Comparison of ENCODE assay signal across 8 cellular contexts in the genomic region with DNA sequence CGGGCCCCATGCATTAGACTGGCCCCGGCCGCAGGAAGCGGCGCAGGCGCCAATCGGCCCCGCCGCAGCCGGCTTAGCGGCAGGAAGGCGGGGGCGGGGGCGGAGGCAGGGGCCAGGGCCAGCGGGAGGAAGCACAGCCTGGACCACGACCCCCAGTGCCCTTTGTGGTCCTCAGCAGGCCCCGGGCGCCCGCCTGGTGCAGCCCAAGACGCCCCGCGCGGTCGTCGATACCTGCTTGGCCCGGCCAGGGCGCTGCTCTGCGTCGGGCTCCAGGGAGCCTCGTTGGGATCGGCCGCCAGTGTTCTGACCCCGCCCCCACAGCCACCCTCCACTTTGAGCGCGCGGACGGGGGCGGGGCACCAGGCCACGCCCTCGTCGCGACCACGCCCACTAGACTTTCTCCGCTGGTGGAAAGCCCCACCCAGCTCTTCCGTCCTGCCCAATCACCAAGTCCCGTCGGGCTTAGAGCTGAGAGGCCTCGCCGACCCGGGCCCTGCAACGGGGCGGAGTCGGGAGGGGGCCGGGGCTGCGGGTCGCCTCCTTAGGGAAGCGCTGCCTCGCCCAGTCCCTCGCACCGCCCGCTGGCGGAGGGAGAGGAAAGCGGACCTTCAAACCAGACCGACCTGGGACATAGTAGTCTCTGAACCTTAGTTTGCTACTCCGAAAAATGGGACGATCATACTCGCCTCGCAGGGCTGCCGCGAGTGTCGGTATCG. TPM values are rescaled to one million over a fixed set of nuclear protein-coding genes. Genes with fewer than 3 reads are reported as not detected.
DNase-seq lines count a peak whose midpoint lies in the region; ATAC-seq lines count a peak whose summit lies in the region.

A gene with protein sequence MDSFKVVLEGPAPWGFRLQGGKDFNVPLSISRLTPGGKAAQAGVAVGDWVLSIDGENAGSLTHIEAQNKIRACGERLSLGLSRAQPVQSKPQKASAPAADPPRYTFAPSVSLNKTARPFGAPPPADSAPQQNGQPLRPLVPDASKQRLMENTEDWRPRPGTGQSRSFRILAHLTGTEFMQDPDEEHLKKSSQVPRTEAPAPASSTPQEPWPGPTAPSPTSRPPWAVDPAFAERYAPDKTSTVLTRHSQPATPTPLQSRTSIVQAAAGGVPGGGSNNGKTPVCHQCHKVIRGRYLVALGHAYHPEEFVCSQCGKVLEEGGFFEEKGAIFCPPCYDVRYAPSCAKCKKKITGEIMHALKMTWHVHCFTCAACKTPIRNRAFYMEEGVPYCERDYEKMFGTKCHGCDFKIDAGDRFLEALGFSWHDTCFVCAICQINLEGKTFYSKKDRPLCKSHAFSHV (minus strand): TSS at position 308 of the 716 bp plus-strand sequence. CDS start 1,092 bp downstream, outside the sequence.

- peaks cover 42% of the 10 kb centered on the region for H3K4me1 Mint-ChIP-seq in memory B cell

- H3K27ac Mint-ChIP-seq in memory B cell: peak within 1 kb of the TSS; percentile 69

- H3K9me3 ChIP-seq in effector memory CD4-positive, alpha-beta T cell (ENCODE audit: control insufficient read depth, low read length): no peaks in the 10 kb centered on the region

- peaks cover 1% of the 10 kb centered on the region for H3K27me3 Mint-ChIP-seq in memory B cell

- no peaks in the 10 kb centered on the region for H3K9me3 Mint-ChIP-seq in memory B cell

- DNase-seq in CMK (ENCODE audit: low read depth) (peak; percentile 92), HT-29 (ENCODE audit: low spot score) (peak; percentile 96), memory B cell (ENCODE audit: low spot score in 2 of 2) (peak; percentile 94 to 95)
- peak; percentile 41 for DNase-seq in NK-92 treated with Interleukin-12 subunit alpha and Interleukin-12 subunit beta, amount 100 ng/mL, for 24 hours (lab: John Stamatoyannopoulos, UW)
- DNase-seq in activated CD8-positive, alpha-beta memory T cell treated with anti-CD3 and anti-CD28 coated beads for 24 hours: peak; percentile 98
- peak; percentile 87 to 91 (median 91) for DNase-seq in effector memory CD4-positive, alpha-beta T cell
- DNase-seq in stimulated activated CD8-positive, alpha-beta memory T cell treated with anti-CD3 and anti-CD28 coated beads, Interleukin-12 subunit alpha, Interleukin-12 subunit beta, amount 100 ng/mL, for 24 hours (ENCODE audit: extremely low read depth): peak; percentile 81

- peaks cover 22% of the 10 kb centered on the region for H3K4me1 ChIP-seq in effector memory CD4-positive, alpha-beta T cell (ENCODE audit: control insufficient read depth, insufficient read depth, low read length, poor library complexity, severe bottlenecking)

- no peaks in the 10 kb centered on the region for H3K36me3 ChIP-seq in effector memory CD4-positive, alpha-beta T cell (ENCODE audit: control insufficient read depth, insufficient read depth, low read length)

- H3K36me3 Mint-ChIP-seq in memory B cell: peaks cover 7% of the 10 kb centered on the region

- no peaks in the 10 kb centered on the region for H3K27me3 ChIP-seq in effector memory CD4-positive, alpha-beta T cell (replicated peaks; ENCODE audit: control insufficient read depth, insufficient read depth, low read length, poor library complexity, severe bottlenecking)

- ATAC-seq in GM19468 (IDR thresholded peaks at IDR 0.05; ENCODE audit: extremely low read depth, unreplicated experiment) (peak; percentile 42), memory B cell (ENCODE audit: low read depth) (peak; percentile 82)

- peak within 1 kb of the TSS; percentile 62 for H3K4me3 ChIP-seq in effector memory CD4-positive, alpha-beta T cell (ENCODE audit: insufficient read depth, low read depth, low read length, poor library complexity, severe bottlenecking)

- H3K27ac ChIP-seq in effector memory CD4-positive, alpha-beta T cell (ENCODE audit: insufficient read depth, low read length, poor library complexity, severe bottlenecking): peak within 1 kb of the TSS; percentile 20

- peak within 1 kb of the TSS; percentile 87 for H3K4me3 Mint-ChIP-seq in memory B cell

RNA-seq across cellular contexts. Expression of the gene that starts here (rescaled TPM):
- total RNA-seq in HT-29 (2014; rRNA removed; shearing (Covaris generic)): 32.2 and 34.7 TPM in 2 replicates

Comparison
In these comparisons a context has a peak if more than half of its experiments do, and no peak if none do; other contexts are left out.
1. Peak in every context shown above with its lines: DNase-seq, ATAC-seq, H3K4me3 ChIP-seq and H3K27ac ChIP-seq.
2. DNase-seq: peak in every context shown above with its lines; median percentile 98 in activated CD8-positive, alpha-beta memory T cell treated with anti-CD3 and anti-CD28 coated beads for 24 hours; 96 in HT-29; 94 in memory B cell; 92 in CMK; 91 in effector memory CD4-positive, alpha-beta T cell; 81 in stimulated activated CD8-positive, alpha-beta memory T cell treated with anti-CD3 and anti-CD28 coated beads, Interleukin-12 subunit alpha, Interleukin-12 subunit beta, amount 100 ng/mL, for 24 hours; 41 in NK-92 treated with Interleukin-12 subunit alpha and Interleukin-12 subunit beta, amount 100 ng/mL, for 24 hours.